ENCODE assay signal across 20 cellular contexts in genomic region chr11:72297828-72298227, GRCh38. TPM values are rescaled to one million over a fixed set of nuclear protein-coding genes. Genes with fewer than 3 reads are reported as not detected.
"Had no signal": no experiment of that assay in that cellular context is flagged by ENCODE, and none has a peak within 500 bp of the region (broad histone marks: within the 10 kb centered on the region; RNA-seq: fewer than 3 reads in every experiment).

No MANE protein-coding gene starts in this region.

- H3K4me3 Mint-ChIP-seq: activated naive CD8-positive, alpha-beta T cell treated with anti-CD3 and anti-CD28 coated beads for 36 hours; activated T-cell treated with anti-CD3 and anti-CD28 coated beads, Interleukin-2, amount 50 U/mL, for 4 hours; central memory CD8-positive, alpha-beta T cell; nephron; stimulated activated naive CD8-positive, alpha-beta T cell treated with anti-CD3 and anti-CD28 coated beads, Interleukin-15, amount 100 ng/mL, for 72 hours had no signal

- DNase-seq: activated CD8-positive, alpha-beta memory T cell treated with anti-CD3 and anti-CD28 coated beads, Interleukin-2, amount 50 U/mL, for 4 hours; activated naive CD4-positive, alpha-beta T cell treated with Interleukin-2 at 50 U/mL for 16 hours; activated naive CD8-positive, alpha-beta T cell treated with anti-CD3 and anti-CD28 coated beads for 36 hours; activated T-cell treated with anti-CD3 and anti-CD28 coated beads, Interleukin-2, amount 50 U/mL, for 4 hours; colonic mucosa; dorsolateral prefrontal cortex; hippocampal formation; left ventricle myocardium superior; mammary epithelial cell; pancreas; psoas muscle; stimulated activated naive CD8-positive, alpha-beta T cell treated with anti-CD3 and anti-CD28 coated beads, Interleukin-15, amount 100 ng/mL, for 72 hours; tibial artery had no signal

- H3K27ac Mint-ChIP-seq: activated naive CD8-positive, alpha-beta T cell treated with anti-CD3 and anti-CD28 coated beads for 36 hours; nephron had no signal

- H3K4me1 Mint-ChIP-seq: activated naive CD8-positive, alpha-beta T cell treated with anti-CD3 and anti-CD28 coated beads for 36 hours; central memory CD8-positive, alpha-beta T cell; stimulated activated naive CD8-positive, alpha-beta T cell treated with anti-CD3 and anti-CD28 coated beads, Interleukin-15, amount 100 ng/mL, for 72 hours had no signal

- H3K27me3 Mint-ChIP-seq: activated naive CD8-positive, alpha-beta T cell treated with anti-CD3 and anti-CD28 coated beads for 36 hours; central memory CD8-positive, alpha-beta T cell; stimulated activated naive CD8-positive, alpha-beta T cell treated with anti-CD3 and anti-CD28 coated beads, Interleukin-15, amount 100 ng/mL, for 72 hours had no signal

- H3K9me3 Mint-ChIP-seq: activated naive CD8-positive, alpha-beta T cell treated with anti-CD3 and anti-CD28 coated beads for 36 hours; activated T-cell treated with anti-CD3 and anti-CD28 coated beads, Interleukin-2, amount 50 U/mL, for 4 hours; central memory CD8-positive, alpha-beta T cell; nephron; stimulated activated naive CD8-positive, alpha-beta T cell treated with anti-CD3 and anti-CD28 coated beads, Interleukin-15, amount 100 ng/mL, for 72 hours had no signal

- ATAC-seq: activated CD4-positive, CD25-positive, alpha-beta regulatory T cell treated with anti-CD3 and anti-CD28 coated beads, Interleukin-2, amount 50 U/mL, for 24 hours; activated T-cell treated with anti-CD3 and anti-CD28 coated beads, Interleukin-2, amount 50 U/mL, for 4 hours; left ventricle myocardium superior; pancreas; psoas muscle; stimulated activated naive CD8-positive, alpha-beta T cell treated with anti-CD3 and anti-CD28 coated beads, Interleukin-15, amount 100 ng/mL, for 72 hours had no signal

RNA-seq across cellular contexts. Expression of gene PHOX2A, which starts 53.9 kb away (rescaled TPM):
- total RNA-seq: activated naive CD8-positive, alpha-beta T cell treated with anti-CD3 and anti-CD28 coated beads for 36 hours; activated T-cell treated with anti-CD3 and anti-CD28 coated beads, Interleukin-2, amount 50 U/mL, for 4 hours; astrocyte; frontal cortex; left ventricle myocardium superior; mammary epithelial cell; psoas muscle; right atrium auricular region; T-helper 2 cell treated with Interferon-gamma antibody and Interleukin-4, amounts not matched to agents 100 ng/mL and 5 ng/mL, for 36 hours had no signal
